In the genomic region with DNA sequence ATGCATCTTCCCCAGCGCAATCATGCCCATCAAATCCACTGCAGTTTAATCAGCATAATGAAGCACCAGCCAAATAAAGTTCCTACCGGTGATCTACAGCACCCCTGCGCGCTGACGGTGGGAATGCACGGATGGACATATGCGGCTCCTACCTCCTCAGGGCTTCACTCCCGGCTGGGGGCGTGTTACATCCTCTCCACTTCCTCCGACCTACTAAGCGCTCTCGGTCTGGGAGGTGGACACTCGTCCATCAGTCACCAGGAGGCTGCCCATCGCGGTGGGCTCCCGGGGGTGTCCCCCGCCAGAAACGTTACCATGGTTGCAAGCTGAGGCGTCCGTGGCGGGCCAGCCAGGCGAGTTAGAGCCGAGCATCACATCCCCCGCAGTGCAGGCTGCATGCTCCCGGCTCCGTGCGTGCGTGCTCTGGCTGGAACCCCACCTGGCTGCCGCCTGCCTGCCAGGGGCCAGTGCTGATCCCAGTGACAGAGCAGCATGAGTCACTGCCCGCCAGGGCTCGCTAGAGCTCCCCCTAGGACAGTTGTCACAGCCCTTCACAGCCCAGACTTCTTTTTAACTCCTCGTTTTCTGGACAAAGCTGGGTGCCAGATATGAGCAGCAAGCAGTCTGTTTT, we compare ENCODE assay signal across 8 cellular contexts.
A peak's percentile ranks its signal among the peaks of the same experiment; 100 is the strongest.
DNase-seq lines count a peak whose midpoint lies in the region; ATAC-seq and TF ChIP-seq lines count a peak whose summit lies in the region.

No MANE protein-coding gene starts in this region.

- H3K36me3 Mint-ChIP-seq in activated CD4-positive, alpha-beta T cell treated with anti-CD3 and anti-CD28 coated beads, Interleukin-2, amount 10 ng/mL, durations not matched to agents 24 days and 14 days (ENCODE audit: low read depth), result peaks cover 41% of the 10 kb centered on the region
- H3K36me3 Mint-ChIP-seq in neural progenitor cell (peaks cover 28% of the 10 kb centered on the region), CD14-positive monocyte (peaks cover 51 to 82% of the 10 kb centered on the region in 2 donors)

- peak; percentile 31 for TF ChIP-seq CTCF in fibroblast of the aortic adventitia (IDR thresholded peaks at IDR 0.05; ENCODE audit: insufficient read depth, low read length)
- TF ChIP-seq CTCF in neural progenitor cell (IDR thresholded peaks at IDR 0.05), result peak; percentile 72
- TF ChIP-seq CTCF in CD14-positive monocyte (IDR thresholded peaks at IDR 0.05), result no peak

- peaks cover 19% of the 10 kb centered on the region for H3F3A ChIP-seq in neural progenitor cell (ENCODE audit: low read depth)

- H3K4me1 Mint-ChIP-seq in activated CD4-positive, alpha-beta T cell treated with anti-CD3 and anti-CD28 coated beads, Interleukin-2, amount 10 ng/mL, durations not matched to agents 24 days and 14 days, result peaks cover 6% of the 10 kb centered on the region
- H3K4me1 Mint-ChIP-seq in neural progenitor cell (peaks cover 30% of the 10 kb centered on the region), CD14-positive monocyte (no peaks in the 10 kb centered on the region)

- peaks cover 15% of the 10 kb centered on the region for H3K79me2 ChIP-seq in neural progenitor cell (ENCODE audit: low read depth)

- H3K36me3 ChIP-seq in SJSA1, result peaks cover 40% of the 10 kb centered on the region
- H3K36me3 ChIP-seq in neural progenitor cell, result peaks cover 8% of the 10 kb centered on the region

- DNase-seq in activated CD4-positive, alpha-beta T cell treated with anti-CD3 and anti-CD28 coated beads for 48 hours, result peak; percentile 13
- DNase-seq in activated CD4-positive, alpha-beta T cell treated with anti-CD3 and anti-CD28 coated beads, Interleukin-2, amount 10 ng/mL, durations not matched to agents 24 days and 14 days, result no peak
- DNase-seq in SJSA1 (ENCODE audit: low read depth in 1 of 2, low spot score in 2 of 2) (peak; percentile 36 to 75), fibroblast of the aortic adventitia (ENCODE audit: low read depth) (peak; percentile 52), neural progenitor cell (ENCODE audit: low spot score) (peak; percentile 90), DMS79 (lab: John Stamatoyannopoulos, UW) (no peak), CD14-positive monocyte (ENCODE audit: low spot score) (no peak)

- H3K4me2 ChIP-seq in neural progenitor cell, result peak overlapping the region; percentile 85

- peaks cover 46% of the 10 kb centered on the region for H4K20me1 ChIP-seq in neural progenitor cell (ENCODE audit: low read depth)

- H3K9me3 ChIP-seq in SJSA1 (replicated peaks) (no peaks in the 10 kb centered on the region; the same call in 1 of the 2 replicates), neural progenitor cell (ENCODE audit: low read depth) (peaks cover 9% of the 10 kb centered on the region)

- no peak overlapping the region for H2AFZ ChIP-seq in neural progenitor cell (replicated peaks)

- H3K4me3 Mint-ChIP-seq in activated CD4-positive, alpha-beta T cell treated with anti-CD3 and anti-CD28 coated beads, Interleukin-2, amount 10 ng/mL, durations not matched to agents 24 days and 14 days, result no peak overlapping the region
- H3K4me3 Mint-ChIP-seq in neural progenitor cell (peak overlapping the region; percentile 75), CD14-positive monocyte (no peak overlapping the region)

- no peaks in the 10 kb centered on the region for H3K9me3 Mint-ChIP-seq in activated CD4-positive, alpha-beta T cell treated with anti-CD3 and anti-CD28 coated beads, Interleukin-2, amount 10 ng/mL, durations not matched to agents 24 days and 14 days
- peaks cover 6% of the 10 kb centered on the region for H3K9me3 Mint-ChIP-seq in neural progenitor cell
- peaks cover 0 to 5% (median 3%) of the 10 kb centered on the region in 7 donors for H3K9me3 Mint-ChIP-seq in CD14-positive monocyte

- no peak overlapping the region for H3K9ac ChIP-seq in neural progenitor cell

- H3K27me3 ChIP-seq in SJSA1 (replicated peaks) (no peaks in the 10 kb centered on the region), neural progenitor cell (no peaks in the 10 kb centered on the region)

- H3K27ac ChIP-seq in SJSA1, result no peak overlapping the region
- no peak overlapping the region for H3K27ac ChIP-seq in neural progenitor cell

- ATAC-seq in GM21528 (IDR thresholded peaks at IDR 0.05; ENCODE audit: low FRiP score, unreplicated experiment), result no peak

- H3K4me1 ChIP-seq in SJSA1 (replicated peaks) (peaks cover 13% of the 10 kb centered on the region), neural progenitor cell (peaks cover 15% of the 10 kb centered on the region)

- no peak overlapping the region for H3K27ac Mint-ChIP-seq in activated CD4-positive, alpha-beta T cell treated with anti-CD3 and anti-CD28 coated beads, Interleukin-2, amount 10 ng/mL, durations not matched to agents 24 days and 14 days
- no peak overlapping the region for H3K27ac Mint-ChIP-seq in neural progenitor cell
- H3K27ac Mint-ChIP-seq in CD14-positive monocyte, result no peak overlapping the region

- no peak overlapping the region for H3K4me3 ChIP-seq in SJSA1
- H3K4me3 ChIP-seq in fibroblast of the aortic adventitia (ENCODE audit: low read depth, low read length), result peak overlapping the region; percentile 68
- H3K4me3 ChIP-seq in neural progenitor cell, result peak overlapping the region; percentile 46

- intact Hi-C loops in activated CD4-positive, alpha-beta T cell treated with anti-CD3 and anti-CD28 coated beads, Interleukin-2, amount 10 ng/mL, durations not matched to agents 24 days and 14 days (cut with micrococcal nuclease), result no loop called here
- intact Hi-C loops in CD14-positive monocyte (cut with micrococcal nuclease), result no loop called here

- H3K27me3 Mint-ChIP-seq in activated CD4-positive, alpha-beta T cell treated with anti-CD3 and anti-CD28 coated beads, Interleukin-2, amount 10 ng/mL, durations not matched to agents 24 days and 14 days, result no peaks in the 10 kb centered on the region
- H3K27me3 Mint-ChIP-seq in neural progenitor cell (ENCODE audit: insufficient read depth, low read depth) (no peaks in the 10 kb centered on the region), CD14-positive monocyte (ENCODE audit: low read depth in 3 of 3) (peaks cover 0 to 4% (median 0%) of the 10 kb centered on the region in 3 donors)

Comparison
In these comparisons a context has a peak if more than half of its experiments do, and no peak if none do; other contexts are left out.
1. DNase-seq: peak in activated CD4-positive, alpha-beta T cell treated with anti-CD3 and anti-CD28 coated beads for 48 hours (single experiment), SJSA1 (2 of 2), fibroblast of the aortic adventitia (single experiment) and neural progenitor cell (single experiment); none in activated CD4-positive, alpha-beta T cell treated with anti-CD3 and anti-CD28 coated beads, Interleukin-2, amount 10 ng/mL, durations not matched to agents 24 days and 14 days (single experiment), DMS79 (single experiment) and CD14-positive monocyte (single experiment).